In genomic region chr17:62692721-62693431, GRCh38 we compare ENCODE assay signal across 2 cellular contexts.
TF ChIP-seq lines count a peak whose summit lies in the region.

No MANE protein-coding gene starts in this region.

TF ChIP-seq in IMR-90, 13 proteins besides CTCF, POLR2A, EP300 and RAD21:
- TF ChIP-seq NFE2L2 (IDR thresholded peaks at IDR 0.05; ENCODE audit: low read depth, low read length) (no peak), MXI1 (IDR thresholded peaks at IDR 0.05; ENCODE audit: borderline replicate concordance, low read depth, low read length) (no peak), RFX5 (IDR thresholded peaks at IDR 0.05; ENCODE audit: low read depth, low read length) (no peak), MAFK (IDR thresholded peaks at IDR 0.05; ENCODE audit: low read depth, low read length) (no peak), MAZ (IDR thresholded peaks at IDR 0.05; ENCODE audit: borderline replicate concordance, low read depth, low read length) (peak; percentile 40; the same call in 1 of the 2 replicates), SMC3 (IDR thresholded peaks at IDR 0.05; ENCODE audit: low read depth, low read length) (peak; percentile 44; the same call in 1 of the 2 replicates)

TF ChIP-seq in K562, 482 proteins besides CTCF, POLR2A, EP300 and RAD21 (continues in another document):
- TF ChIP-seq TEAD4 (IDR thresholded peaks at IDR 0.05; ENCODE audit: low read length) (peak; percentile 33; the same call in 1 of the 2 replicates), TEAD4 (CRISPR knock-in tag; IDR thresholded peaks at IDR 0.05; ENCODE audit: borderline replicate concordance) (no peak), CAMTA2 (CRISPR knock-in tag; conservative IDR thresholded peaks at IDR 0.05) (no peak), PHB2 (IDR thresholded peaks at IDR 0.05; ENCODE audit: low read depth) (no peak), E2F1 (CRISPR knock-in tag; IDR thresholded peaks at IDR 0.05) (no peak), CREBBP (IDR thresholded peaks at IDR 0.05; ENCODE audit: low read depth, low read length) (no peak), KHSRP (IDR thresholded peaks at IDR 0.05) (no peak), MAFK (IDR thresholded peaks at IDR 0.05; ENCODE audit: low read length) (no peak), NUFIP1 (IDR thresholded peaks at IDR 0.05; ENCODE audit: partially characterized antibody) (no peak), ZNF165 (CRISPR knock-in tag; IDR thresholded peaks at IDR 0.05; ENCODE audit: borderline replicate concordance) (no peak), RFX1 (IDR thresholded peaks at IDR 0.05) (no peak), PKNOX1 (IDR thresholded peaks at IDR 0.05) (0 out of 2 replicates have a peak, but pooled peaks have one; percentile 14), FOXO4 (CRISPR knock-in tag; IDR thresholded peaks at IDR 0.05) (no peak), WHSC1 (IDR thresholded peaks at IDR 0.05; ENCODE audit: low read length) (no peak), RREB1 (CRISPR knock-in tag; IDR thresholded peaks at IDR 0.05) (no peak), STAT5B (CRISPR knock-in tag; IDR thresholded peaks at IDR 0.05) (no peak), ZNF561 (CRISPR knock-in tag; conservative IDR thresholded peaks at IDR 0.05) (no peak), TAF1 (IDR thresholded peaks at IDR 0.05; ENCODE audit: control insufficient read depth, extremely low read depth, insufficient read depth, low read length, severe bottlenecking) (no peak), TCF3 (CRISPR knock-in tag; IDR thresholded peaks at IDR 0.05) (peak; percentile 88), FIP1L1 (IDR thresholded peaks at IDR 0.05; ENCODE audit: low read depth, low read length, poor library complexity, severe bottlenecking) (no peak), BRF2 (IDR thresholded peaks at IDR 0.05; ENCODE audit: borderline replicate concordance, insufficient read depth, insufficient read length) (no peak), ZBTB5 (IDR thresholded peaks at IDR 0.05) (no peak), ZNF668 (CRISPR knock-in tag; IDR thresholded peaks at IDR 0.05) (no peak), E2F5 (CRISPR knock-in tag; IDR thresholded peaks at IDR 0.05) (no peak), TAF9B (IDR thresholded peaks at IDR 0.05; ENCODE audit: partially characterized antibody) (no peak), MIER1 (IDR thresholded peaks at IDR 0.05; ENCODE audit: low read depth) (no peak), ZBTB17 (CRISPR knock-in tag; IDR thresholded peaks at IDR 0.05) (0 out of 2 replicates have a peak, but pooled peaks have one; percentile 27), HMGN3 (IDR thresholded peaks at IDR 0.05; ENCODE audit: borderline replicate concordance, extremely low read depth, insufficient read length, low read depth, low read length) (peak; percentile 77), SMARCA5 (IDR thresholded peaks at IDR 0.05) (no peak), NR0B1 (IDR thresholded peaks at IDR 0.05; ENCODE audit: partially characterized antibody) (no peak), ZBTB11 (CRISPR knock-in tag; IDR thresholded peaks at IDR 0.05) (peak in 1 of 3 experiments; percentile 44; a peak in 1 of 6 replicates), MCM2 (IDR thresholded peaks at IDR 0.05; ENCODE audit: low read depth) (no peak), POU5F1 (IDR thresholded peaks at IDR 0.05; ENCODE audit: borderline replicate concordance, low read depth, low read length, partially characterized antibody) (no peak), SMARCA4 (IDR thresholded peaks at IDR 0.05) (peak; percentile 58; the same call in 1 of the 2 replicates), E2F6 (IDR thresholded peaks at IDR 0.05; ENCODE audit: borderline replicate concordance in 1 of 2, extremely low read depth in 1 of 2, insufficient read depth in 1 of 2, insufficient read length in 1 of 2, low read depth in 1 of 2, low read length in 1 of 2, poor library complexity in 1 of 2, severe bottlenecking in 1 of 2) (no peak)
